In genomic region chr12:10884086-10884725, GRCh38 we compare ENCODE assay signal across 15 cellular contexts. TPM values are rescaled to one million over a fixed set of nuclear protein-coding genes. Genes with fewer than 3 reads are reported as not detected.
DNase-seq lines count a peak whose midpoint lies in the region; ATAC-seq and TF ChIP-seq lines count a peak whose summit lies in the region.
"Had no signal": no experiment of that assay in that cellular context is flagged by ENCODE, and none has a peak within 500 bp of the region (broad histone marks: within the 10 kb centered on the region; RNA-seq: fewer than 3 reads in every experiment).

Gene PRH1, minus strand, starts transcription at chr12:10884255. Its CDS starts 38 bp downstream, at chr12:10884217.

- ATAC-seq in body of pancreas (no peak), HG03520 (IDR thresholded peaks at IDR 0.05; ENCODE audit: unreplicated experiment) (no peak)
- ATAC-seq: stimulated activated memory B cell treated with anti-CD40 and anti-IgM and Interleukin-4, amounts not matched to agents 10 μg/mL and 1 μg/mL and 100 μg/mL, for 72 hours had no signal

- H3K27me3 ChIP-seq in body of pancreas, result no peaks in the 10 kb centered on the region

- WGBS in body of pancreas, 2 donors, result 93 to 97% methylated on average over 6 of the region's 6 CpGs

- no peaks in the 10 kb centered on the region for H3K9me3 Mint-ChIP-seq in T-helper 2 cell treated with Interferon-gamma antibody and Interleukin-4, amounts not matched to agents 5 μg/mL and 100 μg/mL, for 36 hours
- H3K9me3 Mint-ChIP-seq in mesothelial cell of epicardium, result no peaks in the 10 kb centered on the region
- H3K9me3 Mint-ChIP-seq: nephron progenitor cell; stimulated activated memory B cell treated with anti-CD40 and anti-IgM and Interleukin-4, amounts not matched to agents 10 μg/mL and 1 μg/mL and 100 μg/mL, for 72 hours had no signal

- no peak within 1 kb of the TSS for H3K27ac Mint-ChIP-seq in T-helper 2 cell treated with Interferon-gamma antibody and Interleukin-4, amounts not matched to agents 5 μg/mL and 100 μg/mL, for 36 hours
- no peak within 1 kb of the TSS for H3K27ac Mint-ChIP-seq in mesothelial cell of epicardium
- H3K27ac Mint-ChIP-seq: nephron progenitor cell; stimulated activated memory B cell treated with anti-CD40 and anti-IgM and Interleukin-4, amounts not matched to agents 10 μg/mL and 1 μg/mL and 100 μg/mL, for 72 hours had no signal

- no peaks in the 10 kb centered on the region for H3K9me3 ChIP-seq in body of pancreas

- H3K4me3 Mint-ChIP-seq in T-helper 2 cell treated with Interferon-gamma antibody and Interleukin-4, amounts not matched to agents 5 μg/mL and 100 μg/mL, for 36 hours, result no peak within 1 kb of the TSS
- no peak within 1 kb of the TSS for H3K4me3 Mint-ChIP-seq in mesothelial cell of epicardium
- H3K4me3 Mint-ChIP-seq: nephron progenitor cell; stimulated activated memory B cell treated with anti-CD40 and anti-IgM and Interleukin-4, amounts not matched to agents 10 μg/mL and 1 μg/mL and 100 μg/mL, for 72 hours had no signal

- no peaks in the 10 kb centered on the region for H3K36me3 ChIP-seq in body of pancreas (replicated peaks in 1 of 2; ENCODE audit: insufficient read depth in 1 of 2, low read depth in 2 of 2)

- no peak for DNase-seq in T-helper 2 cell treated with Interferon-gamma antibody and Interleukin-4, amounts not matched to agents 5 μg/mL and 100 μg/mL, for 36 hours (ENCODE audit: low spot score)
- no peak for DNase-seq in body of pancreas
- no peak for DNase-seq in mesothelial cell of epicardium (ENCODE audit: low spot score in 2 of 2, unreplicated experiment in 2 of 2)
- DNase-seq in stimulated activated CD8-positive, alpha-beta memory T cell treated with anti-CD3 and anti-CD28 coated beads, Interleukin-4, amount 100 ng/mL, for 48 hours, result no peak
- no peak for DNase-seq in activated effector memory CD4-positive, alpha-beta T cell treated with anti-CD3 and anti-CD28 coated beads, Interleukin-2, amount 50 U/mL, for 16 hours
- DNase-seq: 8988T; MV-4-11; NCI-H345; nephron progenitor cell; stimulated activated CD4-positive, alpha-beta T cell treated with anti-CD3 and anti-CD28 coated beads, Interleukin-1b, Interleukin-23, amount 100 ng/mL, for 48 hours had no signal

- H3K27me3 Mint-ChIP-seq in T-helper 2 cell treated with Interferon-gamma antibody and Interleukin-4, amounts not matched to agents 5 μg/mL and 100 μg/mL, for 36 hours (ENCODE audit: low read depth), result no peaks in the 10 kb centered on the region
- H3K27me3 Mint-ChIP-seq in mesothelial cell of epicardium (ENCODE audit: low read depth), result no peaks in the 10 kb centered on the region
- H3K27me3 Mint-ChIP-seq: stimulated activated memory B cell treated with anti-CD40 and anti-IgM and Interleukin-4, amounts not matched to agents 10 μg/mL and 1 μg/mL and 100 μg/mL, for 72 hours had no signal

- peaks cover 1% of the 10 kb centered on the region for H3K4me1 Mint-ChIP-seq in T-helper 2 cell treated with Interferon-gamma antibody and Interleukin-4, amounts not matched to agents 5 μg/mL and 100 μg/mL, for 36 hours (ENCODE audit: low read depth)
- H3K4me1 Mint-ChIP-seq in mesothelial cell of epicardium, result no peaks in the 10 kb centered on the region
- H3K4me1 Mint-ChIP-seq: nephron progenitor cell; stimulated activated memory B cell treated with anti-CD40 and anti-IgM and Interleukin-4, amounts not matched to agents 10 μg/mL and 1 μg/mL and 100 μg/mL, for 72 hours had no signal

- TF ChIP-seq CTCF in body of pancreas (IDR thresholded peaks at IDR 0.05) (no peak), mesothelial cell of epicardium (IDR thresholded peaks at IDR 0.05; ENCODE audit: unreplicated experiment) (no peak)

- peaks cover 2% of the 10 kb centered on the region for H3K36me3 Mint-ChIP-seq in T-helper 2 cell treated with Interferon-gamma antibody and Interleukin-4, amounts not matched to agents 5 μg/mL and 100 μg/mL, for 36 hours (ENCODE audit: low read depth)
- H3K36me3 Mint-ChIP-seq in mesothelial cell of epicardium, result peaks cover 23% of the 10 kb centered on the region

- H3K27ac ChIP-seq in body of pancreas (no peak within 1 kb of the TSS), temporal lobe (ENCODE audit: low read depth, low read length) (no peak within 1 kb of the TSS)
- H3K27ac ChIP-seq: HL-60 had no signal

- intact Hi-C loops in T-helper 2 cell treated with Interferon-gamma antibody and Interleukin-4, amounts not matched to agents 100 ng/mL and 5 ng/mL, for 36 hours (cut with micrococcal nuclease), result no loop called here
- intact Hi-C loops in body of pancreas (cut with DNase I), result no loop called here

- H3K4me3 ChIP-seq in body of pancreas, result no peak within 1 kb of the TSS

- TF ChIP-seq POLR2A in body of pancreas (IDR thresholded peaks at IDR 0.05), result no peak

- H3K4me1 ChIP-seq in body of pancreas, result no peaks in the 10 kb centered on the region

RNA-seq across cellular contexts. Expression of gene PRH1, which starts in this region (rescaled TPM):
- total RNA-seq in T-helper 2 cell treated with Interferon-gamma antibody and Interleukin-4, amounts not matched to agents 100 ng/mL and 5 ng/mL, for 36 hours, result 18.0 and 20.7 TPM in 2 replicates
- total RNA-seq in body of pancreas (100 to 1,000 TPM in 1 of 2 donors, 10 to 100 TPM in 1; 16.6 to 106 TPM), mesothelial cell of epicardium (30.3 to 44.9 TPM (median 32.6 TPM) in 3 replicates), temporal lobe (50.6 TPM)
